In genomic region chr9:90288275-90288639, GRCh38 we compare ENCODE assay signal across 23 cellular contexts.
"Had no signal": no experiment of that assay in that cellular context is flagged by ENCODE, and none has a peak within 500 bp of the region (broad histone marks: within the 10 kb centered on the region; RNA-seq: fewer than 3 reads in every experiment).

No MANE protein-coding gene starts in this region.

- H3K9me3 ChIP-seq: esophagus muscularis mucosa, gastroesophageal sphincter, heart left ventricle, lower lobe of right lung, thoracic aorta, upper lobe of left lung had no signal

- H3K4me3 ChIP-seq: coronary artery, esophagus muscularis mucosa, gastroesophageal sphincter, heart left ventricle, lower lobe of right lung, thoracic aorta, upper lobe of left lung had no signal

- H3K4me1 ChIP-seq: esophagus muscularis mucosa, gastroesophageal sphincter, heart left ventricle, lower lobe of right lung, upper lobe of left lung had no signal

- H3K36me3 ChIP-seq: esophagus muscularis mucosa, gastroesophageal sphincter, heart left ventricle, lower lobe of right lung, thoracic aorta, upper lobe of left lung had no signal

- H3K9me3 Mint-ChIP-seq: activated B cell treated with CpG ODN at 0.5 μM for 24 hours; activated naive CD4-positive, alpha-beta T cell treated with anti-CD3 and anti-CD28 coated beads for 36 hours; activated naive CD8-positive, alpha-beta T cell treated with anti-CD3 and anti-CD28 coated beads, Interleukin-2, amount 10 ng/mL, durations not matched to agents 7 days and 5 days; activated T-cell treated with anti-CD3 and anti-CD28 coated beads, Interleukin-2, amount 50 U/mL, for 24 hours; naive thymus-derived CD4-positive, alpha-beta T cell; neural crest cell had no signal

- H3K36me3 Mint-ChIP-seq: activated naive CD8-positive, alpha-beta T cell treated with anti-CD3 and anti-CD28 coated beads, Interleukin-2, amount 10 ng/mL, durations not matched to agents 7 days and 5 days; naive thymus-derived CD4-positive, alpha-beta T cell had no signal

- ATAC-seq: gastroesophageal sphincter, heart left ventricle, left lobe of liver had no signal

- DNase-seq: activated B cell treated with CpG ODN at 0.5 μM for 24 hours; activated CD4-positive, alpha-beta T cell treated with anti-CD3 and anti-CD28 coated beads, Interleukin-2, amount 50 U/mL, for 4 hours; activated CD8-positive, alpha-beta memory T cell treated with anti-CD3 and anti-CD28 coated beads for 24 hours; activated CD8-positive, alpha-beta memory T cell treated with anti-CD3 and anti-CD28 coated beads, Interleukin-2, amount 50 U/mL, for 4 hours; activated naive CD4-positive, alpha-beta T cell treated with anti-CD3 and anti-CD28 coated beads for 36 hours; activated naive CD8-positive, alpha-beta T cell treated with anti-CD3 and anti-CD28 coated beads, Interleukin-2, amount 10 ng/mL, durations not matched to agents 7 days and 5 days; activated T-cell treated with anti-CD3 and anti-CD28 coated beads, Interleukin-2, amount 50 U/mL, for 24 hours; amygdala; heart left ventricle; kidney; lower lobe of right lung; naive thymus-derived CD4-positive, alpha-beta T cell; stimulated activated CD4-positive, alpha-beta T cell treated with anti-CD3 and anti-CD28 coated beads, Interleukin-2, amount 100 ng/mL, for 48 hours; stimulated activated CD8-positive, alpha-beta memory T cell treated with anti-CD3 and anti-CD28 coated beads, Interleukin-4, amount 100 ng/mL, for 48 hours; stimulated activated naive CD4-positive, alpha-beta T cell; upper lobe of left lung had no signal

- H3K4me3 Mint-ChIP-seq: activated CD4-positive, alpha-beta T cell treated with anti-CD3 and anti-CD28 coated beads for 36 hours; activated naive CD4-positive, alpha-beta T cell treated with anti-CD3 and anti-CD28 coated beads for 36 hours; activated naive CD8-positive, alpha-beta T cell treated with anti-CD3 and anti-CD28 coated beads, Interleukin-2, amount 10 ng/mL, durations not matched to agents 7 days and 5 days; activated T-cell treated with anti-CD3 and anti-CD28 coated beads, Interleukin-2, amount 50 U/mL, for 24 hours; naive thymus-derived CD4-positive, alpha-beta T cell; neural crest cell had no signal

- H3K27ac ChIP-seq: coronary artery, esophagus muscularis mucosa, gastroesophageal sphincter, heart left ventricle, lower lobe of right lung, thoracic aorta, upper lobe of left lung had no signal

- H3K27me3 ChIP-seq: heart left ventricle, upper lobe of left lung had no signal

- H3K4me1 Mint-ChIP-seq: neural crest cell had no signal

- H3K27ac Mint-ChIP-seq: activated CD4-positive, alpha-beta T cell treated with anti-CD3 and anti-CD28 coated beads for 36 hours; activated naive CD4-positive, alpha-beta T cell treated with anti-CD3 and anti-CD28 coated beads for 36 hours; activated naive CD8-positive, alpha-beta T cell treated with anti-CD3 and anti-CD28 coated beads, Interleukin-2, amount 10 ng/mL, durations not matched to agents 7 days and 5 days; activated T-cell treated with anti-CD3 and anti-CD28 coated beads, Interleukin-2, amount 50 U/mL, for 24 hours; naive thymus-derived CD4-positive, alpha-beta T cell had no signal
